8 cellular contexts compared by ENCODE assay signal in genomic region chr11:63531074-63531792, GRCh38. TPM values are rescaled to one million over a fixed set of nuclear protein-coding genes. Genes with fewer than 3 reads are reported as not detected.
DNase-seq lines count a peak whose midpoint lies in the region; ATAC-seq and TF ChIP-seq lines count a peak whose summit lies in the region.
"Not testable (repeated sequence)": the region's sequence is repeated elsewhere in the genome, so short reads cannot be mapped to it uniquely, and the experiment has no call there.

No MANE protein-coding gene starts in this region.

- H3K9ac ChIP-seq in iPS-18a (ENCODE audit: low read length), result not testable (repeated sequence)

- H3K36me3 ChIP-seq in CD8-positive, alpha-beta T cell (ENCODE audit: insufficient read depth, low read length); iPS-18a (ENCODE audit: control insufficient read depth, low read depth, low read length): not testable (repeated sequence)

- DNase-seq in CD8-positive, alpha-beta T cell, result peak; percentile 46 to 76 (median 60)
- peak; percentile 89 for DNase-seq in NB4 (ENCODE audit: low read depth)
- peak; percentile 70 for DNase-seq in MCF 10A (ENCODE audit: unreplicated experiment)
- DNase-seq in stimulated activated CD4-positive, alpha-beta T cell treated with anti-CD3 and anti-CD28 coated beads, Interleukin-1b, Interleukin-23, amount 100 ng/mL, for 48 hours, result peak; percentile 59

- CTCF ChIA-PET in CD8-positive, alpha-beta T cell (lab: Charles Lee), result interaction anchor here (1.0 to 2.1 kb wide), 2 partner anchors 20 to 52 kb away, joined by 5 to 11 read pairs; no protein-coding TSS in a partner anchor
- CTCF ChIA-PET in MCF 10A (lab: Yijun Ruan, JAX), result not testable (repeated sequence)

- H3K4me3 ChIP-seq in CD8-positive, alpha-beta T cell (ENCODE audit: low read depth, low read length), result peak overlapping the region; percentile 9
- H3K4me3 ChIP-seq in NB4 (ENCODE audit: low read depth, low read length), result not testable (repeated sequence)
- peak overlapping the region; percentile 31 for H3K4me3 ChIP-seq in iPS-18a (ENCODE audit: low read length)

- not testable (repeated sequence) for TF ChIP-seq POLR2A in NB4 (IDR thresholded peaks at IDR 0.05; ENCODE audit: extremely low read depth, insufficient read length)

- peaks cover 74% of the 10 kb centered on the region for H3K4me1 Mint-ChIP-seq in CD8-positive, alpha-beta T cell (ENCODE audit: low read depth)
- peaks cover 14% of the 10 kb centered on the region for H3K4me1 Mint-ChIP-seq in MCF 10A (ENCODE audit: insufficient read depth, unreplicated experiment)

- H3K4me1 ChIP-seq in CD8-positive, alpha-beta T cell (ENCODE audit: insufficient read depth, low read length), result peaks cover 67% of the 10 kb centered on the region
- H3K4me1 ChIP-seq in iPS-18a (ENCODE audit: control insufficient read depth, low read depth, low read length), result peaks cover 45% of the 10 kb centered on the region

- peak overlapping the region; percentile 59 for H3K27ac ChIP-seq in CD8-positive, alpha-beta T cell (ENCODE audit: low read depth, low read length)
- H3K27ac ChIP-seq in iPS-18a (ENCODE audit: low read length), result not testable (repeated sequence)

- peak overlapping the region; percentile 87 for H3K27ac Mint-ChIP-seq in CD8-positive, alpha-beta T cell
- H3K27ac Mint-ChIP-seq in MCF 10A (ENCODE audit: low read depth, unreplicated experiment), result not testable (repeated sequence)

- not testable (repeated sequence) for TF ChIP-seq CTCF in CD8-positive, alpha-beta T cell (IDR thresholded peaks at IDR 0.05); NB4 (IDR thresholded peaks at IDR 0.05; ENCODE audit: low read depth, low read length); MCF 10A (IDR thresholded peaks at IDR 0.05; ENCODE audit: unreplicated experiment)

- not testable (repeated sequence) for BruUV-seq in MCF 10A (replicated peaks; lab: Mats Ljungman, UMichigan)

- peak overlapping the region; percentile 66 for H3K4me3 Mint-ChIP-seq in CD8-positive, alpha-beta T cell
- not testable (repeated sequence) for H3K4me3 Mint-ChIP-seq in MCF 10A (ENCODE audit: unreplicated experiment)

- not testable (repeated sequence) for H3K36me3 Mint-ChIP-seq in CD8-positive, alpha-beta T cell; MCF 10A (ENCODE audit: insufficient read depth, unreplicated experiment)

- POLR2A ChIA-PET in CD8-positive, alpha-beta T cell (lab: Charles Lee), result interaction anchor here (0.6 to 8.7 kb wide), 4 partner anchors 10 to 274 kb away, joined by 3 to 101 read pairs (median 3); no protein-coding TSS in a partner anchor
- POLR2A ChIA-PET in MCF 10A (lab: Yijun Ruan, JAX), result not testable (repeated sequence)

- H3K9me3 Mint-ChIP-seq in CD8-positive, alpha-beta T cell; MCF 10A (ENCODE audit: unreplicated experiment): not testable (repeated sequence)

- ATAC-seq in CD8-positive, alpha-beta T cell, result peak; percentile 93
- ATAC-seq in GM19397 (IDR thresholded peaks at IDR 0.05; ENCODE audit: unreplicated experiment), result peak; percentile 78
- ATAC-seq in HG03108 (IDR thresholded peaks at IDR 0.05; ENCODE audit: unreplicated experiment), result peak; percentile 70
- ATAC-seq in activated CD4-positive, CD25-positive, alpha-beta regulatory T cell treated with anti-CD3 and anti-CD28 coated beads, Interleukin-2, amount 50 U/mL, for 24 hours, result peak; percentile 93 to 95

- intact Hi-C loops in CD8-positive, alpha-beta T cell (cut with DNase I, micrococcal nuclease), result loop anchor here (1.0 to 5.0 kb wide), 4 partner anchors 22 to 141 kb away; partner anchors contain the start of gene ATL3 (in 1 of the 2)
- intact Hi-C loops in MCF 10A (cut with micrococcal nuclease), result not testable (repeated sequence)

- H3K27me3 ChIP-seq in CD8-positive, alpha-beta T cell (ENCODE audit: insufficient read depth, low read length); iPS-18a (ENCODE audit: control insufficient read depth, insufficient read depth, low read length): not testable (repeated sequence)

- not testable (repeated sequence) for H3K9me3 ChIP-seq in CD8-positive, alpha-beta T cell (ENCODE audit: low read length); iPS-18a (ENCODE audit: control insufficient read depth, low read depth, low read length)

- H3K27me3 Mint-ChIP-seq in CD8-positive, alpha-beta T cell (ENCODE audit: low read depth); MCF 10A (ENCODE audit: insufficient read depth, unreplicated experiment): not testable (repeated sequence)

RNA-seq across cellular contexts. Expression of gene PLAAT4, which starts 5.4 kb away (rescaled TPM):
- total RNA-seq in CD8-positive, alpha-beta T cell, result 10 to 100 TPM; 81.9 to 84.0 TPM
- 0.69 and 0.96 TPM in 2 replicates for total RNA-seq in MCF 10A (2022)

RNA-seq across cellular contexts. Expression of gene LGALS12, which starts 25.3 kb away (rescaled TPM):
- not detected for total RNA-seq in CD8-positive, alpha-beta T cell
- total RNA-seq in MCF 10A (2022), result not detected in 2 replicates

RNA-seq across cellular contexts. Expression of gene PLAAT2, which starts 31.9 kb away (rescaled TPM):
- under 1 TPM in 1 of 2 experiments, not detected in 1; 0.47 TPM for total RNA-seq in CD8-positive, alpha-beta T cell
- total RNA-seq in MCF 10A (2022), result 0.58 TPM in 1 of 2 replicates, not detected in the other

RNA-seq across cellular contexts. Expression of gene PLAAT5, which starts 40.3 kb away (rescaled TPM):
- not detected for total RNA-seq in CD8-positive, alpha-beta T cell
- total RNA-seq in MCF 10A (2022), result not detected in 2 replicates

Comparison
In these comparisons a context has a peak if more than half of its experiments do, and no peak if none do; other contexts are left out.
1. RNA of gene PLAAT4, which starts 5.4 kb away (total RNA-seq): 81.9 to 84.0 TPM in CD8-positive, alpha-beta T cell; 0.69 to 0.96 TPM in MCF 10A; every median in the first group is over 10 times any median in the second.
2. Peak in every context shown above with its lines, with median percentiles within 50 percentile points of each other: ATAC-seq and DNase-seq.